Comparison of ENCODE assay signal across 11 cellular contexts in genomic region chr2:153873062-153874048, GRCh38. TPM values are rescaled to one million over a fixed set of nuclear protein-coding genes. Genes with fewer than 3 reads are reported as not detected.
DNase-seq lines count a peak whose midpoint lies in the region; ATAC-seq lines count a peak whose summit lies in the region.
"Had no signal": no experiment of that assay in that cellular context is flagged by ENCODE, and none has a peak within 500 bp of the region (broad histone marks: within the 10 kb centered on the region; RNA-seq: fewer than 3 reads in every experiment).

No MANE protein-coding gene starts in this region.

- H3K27ac ChIP-seq in CD4-positive, alpha-beta memory T cell (ENCODE audit: low read depth, low read length): no peak overlapping the region

- DNase-seq in HAP-1 (ENCODE audit: low spot score in 2 of 2) (peak; percentile 10 to 58), NCI-H748 treated with DMSO at 0.1 percent for 48 hours (lab: John Stamatoyannopoulos, UW) (peak; percentile 61), globus pallidus (ENCODE audit: low spot score) (peak; percentile 31), pons (ENCODE audit: low spot score) (peak; percentile 45), NCI-H146 treated with DMSO at 0.1 percent for 48 hours (lab: John Stamatoyannopoulos, UW; ENCODE audit: unreplicated experiment) (no peak)
- DNase-seq in CD4-positive, alpha-beta memory T cell: no peak
- DNase-seq: activated CD4-positive, CD25-positive, alpha-beta regulatory T cell; GDM1 had no signal

- H3K4me1 ChIP-seq in HAP-1: no peaks in the 10 kb centered on the region
- H3K4me1 ChIP-seq in CD4-positive, alpha-beta memory T cell (ENCODE audit: insufficient read depth, low read length): no peaks in the 10 kb centered on the region

- no peak overlapping the region for H3K27ac Mint-ChIP-seq in CD4-positive, alpha-beta memory T cell

- POLR2A ChIA-PET in CD4-positive, alpha-beta memory T cell (lab: Charles Lee; ENCODE audit: partially characterized antibody): no interaction called here

- intact Hi-C loops in CD4-positive, alpha-beta memory T cell (cut with micrococcal nuclease): no loop called here

- H3K4me1 Mint-ChIP-seq in CD4-positive, alpha-beta memory T cell: peaks cover 0 to 8% (median 1%) of the 10 kb centered on the region in 4 donors

- no peaks in the 10 kb centered on the region for H3K9me3 ChIP-seq in HAP-1
- no peaks in the 10 kb centered on the region for H3K9me3 ChIP-seq in CD4-positive, alpha-beta memory T cell (ENCODE audit: control insufficient read depth in 1 of 2, low read length in 2 of 2)

- in situ Hi-C loops in HAP-1 (cut with MboI; ENCODE audit: low sequenced_read_pairs): no loop called here

- peaks cover 0 to 29% (median 9%) of the 10 kb centered on the region in 8 donors for H3K9me3 Mint-ChIP-seq in CD4-positive, alpha-beta memory T cell

- H3K27me3 ChIP-seq in HAP-1 (ENCODE audit: low read depth): no peaks in the 10 kb centered on the region
- no peaks in the 10 kb centered on the region for H3K27me3 ChIP-seq in CD4-positive, alpha-beta memory T cell (ENCODE audit: insufficient read depth, low read length)

- H3K36me3 Mint-ChIP-seq in CD4-positive, alpha-beta memory T cell: no peaks in the 10 kb centered on the region

- H3K36me3 ChIP-seq in HAP-1 (replicated peaks): no peaks in the 10 kb centered on the region
- H3K36me3 ChIP-seq in CD4-positive, alpha-beta memory T cell (ENCODE audit: insufficient read depth, low read length): no peaks in the 10 kb centered on the region

- H3K4me3 Mint-ChIP-seq in CD4-positive, alpha-beta memory T cell: peak overlapping the region in 2 of 8 donors; percentile 20 to 52

- ATAC-seq in HG03457 (IDR thresholded peaks at IDR 0.05; ENCODE audit: unreplicated experiment) (no peak), HG02884 (IDR thresholded peaks at IDR 0.05; ENCODE audit: unreplicated experiment) (no peak)

- CTCF ChIA-PET in CD4-positive, alpha-beta memory T cell (lab: Charles Lee; ENCODE audit: partially characterized antibody): no interaction called here

- H3K27me3 Mint-ChIP-seq in CD4-positive, alpha-beta memory T cell: peaks cover 10% of the 10 kb centered on the region in 2 donors

- H3K4me3 ChIP-seq in HAP-1: peak overlapping the region; percentile 46
- H3K4me3 ChIP-seq in CD4-positive, alpha-beta memory T cell (ENCODE audit: low read length in 2 of 2): no peak overlapping the region

RNA-seq across cellular contexts. Expression of gene GALNT13, which starts 1.6 kb away (rescaled TPM):
- under 1 TPM in 1 of 2 experiments, not detected in 1; 0.79 TPM for total RNA-seq in CD4-positive, alpha-beta memory T cell
- not detected for polyA plus RNA-seq in CD4-positive, alpha-beta memory T cell
- polyA plus RNA-seq: fibroblast of lung had no signal

Comparison
In these comparisons a context has a peak if more than half of its experiments do, and no peak if none do; other contexts are left out.
1. DNase-seq: peak in HAP-1 (2 of 2), NCI-H748 treated with DMSO at 0.1 percent for 48 hours (single experiment), globus pallidus (single experiment) and pons (single experiment); none in CD4-positive, alpha-beta memory T cell (0 of 5) and NCI-H146 treated with DMSO at 0.1 percent for 48 hours (single experiment).